Comparison of ENCODE assay signal across 8 cellular contexts in the genomic region with DNA sequence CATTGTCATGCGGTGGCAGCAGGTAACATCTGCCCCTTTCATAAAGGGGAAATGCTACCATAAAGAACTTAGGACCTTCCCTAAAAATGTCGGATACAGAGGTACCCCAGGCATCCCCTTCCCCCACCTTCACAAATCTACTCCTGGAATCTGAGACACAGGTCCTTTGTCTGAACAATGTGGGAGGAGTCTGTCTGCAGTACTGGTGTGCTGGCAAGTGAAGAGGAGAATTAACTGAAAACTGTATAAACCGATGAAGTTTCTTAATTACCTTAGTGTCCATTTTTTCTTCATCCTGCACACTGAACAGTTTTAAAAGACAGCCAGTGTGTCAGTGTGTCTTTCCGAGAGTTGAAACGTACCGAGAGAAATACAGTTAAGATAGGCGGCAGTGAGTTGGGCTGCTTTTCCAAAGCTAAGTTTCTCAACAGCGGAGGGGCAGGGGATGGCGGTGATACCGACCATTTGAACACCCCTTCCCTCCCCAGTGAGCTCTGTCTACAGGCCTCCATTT. TPM values are rescaled to one million over a fixed set of nuclear protein-coding genes. Genes with fewer than 3 reads are reported as not detected.
A peak's percentile ranks its signal among the peaks of the same experiment; 100 is the strongest.
DNase-seq lines count a peak whose midpoint lies in the region; ATAC-seq and TF ChIP-seq lines count a peak whose summit lies in the region.

No MANE protein-coding gene starts in this region.

- CTCF ChIA-PET in CD4-positive, alpha-beta T cell (lab: Charles Lee), result interaction anchor here (0.9 to 1.7 kb wide), 3 partner anchors 9 to 44 kb away, joined by 3 to 5 read pairs (median 4); no protein-coding TSS in a partner anchor

- no peaks in the 10 kb centered on the region for H3K27me3 ChIP-seq in CD4-positive, alpha-beta T cell (ENCODE audit: control insufficient read depth, insufficient read depth, low read length)
- H3K27me3 ChIP-seq in osteoblast (ENCODE audit: insufficient read depth, low read length), result no peaks in the 10 kb centered on the region

- peaks cover 54% of the 10 kb centered on the region for H3K4me1 Mint-ChIP-seq in CD4-positive, alpha-beta T cell (ENCODE audit: low read depth)

- peak overlapping the region; percentile 94 for H3K4me3 Mint-ChIP-seq in CD4-positive, alpha-beta T cell

- H3K27ac ChIP-seq in CD4-positive, alpha-beta T cell (ENCODE audit: low read depth, low read length), result peak overlapping the region; percentile 86
- H3K27ac ChIP-seq in osteoblast (ENCODE audit: low read depth, low read length), result peak overlapping the region; percentile 88

- H3K9me3 Mint-ChIP-seq in CD4-positive, alpha-beta T cell, result no peaks in the 10 kb centered on the region

- peak overlapping the region; percentile 98 for H3K4me3 ChIP-seq in fibroblast of villous mesenchyme (ENCODE audit: low read depth, low read length)
- peak overlapping the region; percentile 92 for H3K4me3 ChIP-seq in osteoblast (ENCODE audit: insufficient read depth, low read length)

- peaks cover 47% of the 10 kb centered on the region for H4K20me1 ChIP-seq in osteoblast (ENCODE audit: insufficient read depth, low read length)

- H3K27me3 Mint-ChIP-seq in CD4-positive, alpha-beta T cell, result no peaks in the 10 kb centered on the region

- peak in 2 of 10 experiments; percentile 6 to 13 for DNase-seq in CD4-positive, alpha-beta T cell
- DNase-seq in HT-29 (ENCODE audit: low spot score), result peak; percentile 65
- peak; percentile 80 for DNase-seq in NCI-H82 (lab: John Stamatoyannopoulos, UW)
- peak; percentile 46 to 54 for DNase-seq in activated T-cell treated with anti-CD3 and anti-CD28 coated beads, Interleukin-2, amount 50 U/mL, for 48 hours
- DNase-seq in fibroblast of villous mesenchyme (ENCODE audit: low read depth), result peak; percentile 28
- DNase-seq in osteoblast (ENCODE audit: insufficient read length, low spot score, missing footprints), result peak; percentile 61
- no peak for DNase-seq in GM10266 (ENCODE audit: extremely low spot score)

- no peaks in the 10 kb centered on the region for H3K9me3 ChIP-seq in CD4-positive, alpha-beta T cell (ENCODE audit: control insufficient read depth, low read length)
- H3K9me3 ChIP-seq in osteoblast (ENCODE audit: low read depth, low read length), result no peaks in the 10 kb centered on the region

- peaks cover 61% of the 10 kb centered on the region for H3K79me2 ChIP-seq in osteoblast (ENCODE audit: insufficient read depth, low read length)

- peak overlapping the region; percentile 87 for H3K4me2 ChIP-seq in osteoblast (ENCODE audit: insufficient read depth, low read length)

- TF ChIP-seq CTCF in CD4-positive, alpha-beta T cell (IDR thresholded peaks at IDR 0.05), result no peak
- TF ChIP-seq CTCF in fibroblast of villous mesenchyme (IDR thresholded peaks at IDR 0.05; ENCODE audit: insufficient read depth, low read depth, low read length) (no peak), osteoblast (IDR thresholded peaks at IDR 0.05; ENCODE audit: extremely low read depth, low read depth, low read length) (no peak), GM10266 (IDR thresholded peaks at IDR 0.05; ENCODE audit: control insufficient read depth, insufficient read depth, low read depth, missing control alignments) (no peak)

- peak overlapping the region; percentile 81 for H2AFZ ChIP-seq in osteoblast (ENCODE audit: low read length)

- H3K27ac Mint-ChIP-seq in CD4-positive, alpha-beta T cell, result peak overlapping the region; percentile 91

- ATAC-seq in CD4-positive, alpha-beta T cell (ENCODE audit: poor library complexity), result no peak
- ATAC-seq in GM19452 (IDR thresholded peaks at IDR 0.05; ENCODE audit: unreplicated experiment), result no peak

- H3K36me3 Mint-ChIP-seq in CD4-positive, alpha-beta T cell (ENCODE audit: low read depth), result peaks cover 24% of the 10 kb centered on the region

- peaks cover 30% of the 10 kb centered on the region for H3K4me1 ChIP-seq in osteoblast (ENCODE audit: insufficient read depth, low read length)

- intact Hi-C loops in CD4-positive, alpha-beta T cell (cut with DNase I, micrococcal nuclease), result loop anchor here (1.0 to 10.0 kb wide), 10 partner anchors 17 to 911 kb away; partner anchors contain the start of genes CXXC1 (in 2 of the 2), ME2 (in 2 of the 2), ELAC1 (in 1 of the 2) and MBD1 (in 1 of the 2)

- H3K36me3 ChIP-seq in osteoblast (ENCODE audit: insufficient read depth, low read length), result no peaks in the 10 kb centered on the region

- POLR2A ChIA-PET in CD4-positive, alpha-beta T cell (lab: Charles Lee), result interaction anchor here (1.0 to 6.2 kb wide), 7 partner anchors 9 to 317 kb away, joined by 3 to 85 read pairs (median 10); partner anchors contain the start of genes ELAC1, ME2 and SMAD4

RNA-seq across cellular contexts. Expression of gene MEX3C, which starts 1.8 kb away (rescaled TPM):
- total RNA-seq in CD4-positive, alpha-beta T cell, result 10 to 100 TPM; 70.8 to 76.1 TPM
- total RNA-seq in HT-29 (2014; rRNA removed; shearing (Covaris generic)), result 28.5 and 38.3 TPM in 2 replicates
- total RNA-seq in fibroblast of villous mesenchyme, result 44.8 and 50.5 TPM in 2 replicates
- 36.5 and 41.6 TPM in 2 replicates for total RNA-seq in osteoblast
